In the genomic region with DNA sequence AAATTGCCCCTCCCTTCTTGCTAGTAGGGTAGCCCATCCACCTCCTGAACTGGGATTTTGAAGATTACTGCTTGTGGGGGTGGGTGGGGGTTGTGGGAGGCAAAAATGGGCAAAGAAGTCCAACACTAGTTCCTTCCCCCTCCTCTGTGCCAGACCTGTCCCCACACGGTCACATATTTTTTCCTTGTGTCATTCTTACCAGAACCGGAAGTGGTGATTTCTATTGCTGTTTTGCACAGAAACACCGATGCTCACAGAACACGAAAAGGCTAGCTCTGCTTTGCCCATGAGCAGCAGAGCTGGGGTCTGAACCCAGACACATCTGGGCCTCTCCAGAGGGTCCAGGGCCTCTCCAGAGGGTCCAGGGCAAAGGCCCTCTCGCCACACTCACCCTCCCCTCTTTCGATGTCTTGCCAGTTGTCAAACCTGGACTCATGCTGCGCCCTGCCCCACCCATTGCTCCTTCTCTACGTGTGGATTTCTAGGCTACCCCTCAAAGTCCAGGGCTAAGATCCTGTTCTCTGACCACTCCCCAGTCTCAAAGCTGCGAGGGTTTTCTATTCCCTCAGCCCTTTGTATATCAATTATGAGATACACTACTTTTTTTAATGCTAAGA, we compare ENCODE assay signal across 22 cellular contexts.
A peak's percentile ranks its signal among the peaks of the same experiment; 100 is the strongest.
DNase-seq lines count a peak whose midpoint lies in the region; ATAC-seq, FAIRE-seq and TF ChIP-seq lines count a peak whose summit lies in the region.
"Had no signal": no experiment of that assay in that cellular context is flagged by ENCODE, and none has a peak within 500 bp of the region (broad histone marks: within the 10 kb centered on the region; RNA-seq: fewer than 3 reads in every experiment).

No MANE protein-coding gene starts in this region.

- H3K4me1 Mint-ChIP-seq in activated T-cell treated with anti-CD3 and anti-CD28 coated beads, Interleukin-2, amount 50 U/mL, for 72 hours (ENCODE audit: low read depth): no peaks in the 10 kb centered on the region
- H3K4me1 Mint-ChIP-seq in activated T-cell treated with anti-CD3 and anti-CD28 coated beads, Interleukin-2, amount 50 U/mL, for 4 hours (ENCODE audit: low read depth): peaks cover 7% of the 10 kb centered on the region

- H3K9ac ChIP-seq in keratinocyte (ENCODE audit: control insufficient read depth, extremely low read depth, insufficient read depth, low read length): no peak overlapping the region
- H3K9ac ChIP-seq: KMS-11 had no signal

- H3K36me3 ChIP-seq in keratinocyte (ENCODE audit: control insufficient read depth in 2 of 2, extremely low read depth in 1 of 2, insufficient read depth in 2 of 2, low read length in 2 of 2) (no peaks in the 10 kb centered on the region), ascending aorta (no peaks in the 10 kb centered on the region)
- H3K36me3 ChIP-seq: upper lobe of left lung had no signal

- H3K27me3 ChIP-seq in keratinocyte (ENCODE audit: control insufficient read depth, extremely low read depth, insufficient read depth, low read length) (no peaks in the 10 kb centered on the region), ascending aorta (no peaks in the 10 kb centered on the region)
- H3K27me3 ChIP-seq: upper lobe of left lung had no signal

- H3K9me3 Mint-ChIP-seq in activated T-cell treated with anti-CD3 and anti-CD28 coated beads, Interleukin-2, amount 50 U/mL, for 72 hours: no peaks in the 10 kb centered on the region
- H3K9me3 Mint-ChIP-seq in activated T-cell treated with anti-CD3 and anti-CD28 coated beads, Interleukin-2, amount 50 U/mL, for 4 hours: no peaks in the 10 kb centered on the region
- H3K9me3 Mint-ChIP-seq: activated naive CD8-positive, alpha-beta T cell treated with anti-CD3 and anti-CD28 coated beads for 36 hours; dendritic cell treated with granulocyte-macrophage colony-stimulating factor and Interleukin-4, amounts not matched to agents 40 ng/mL and 50 ng/mL, for 4 days; stimulated activated naive CD8-positive, alpha-beta T cell treated with anti-CD3 and anti-CD28 coated beads, Interleukin-15, amount 100 ng/mL, for 72 hours had no signal

- TF ChIP-seq CTCF in keratinocyte (optimal IDR thresholded peaks at IDR 0.05 in 1 of 3, IDR thresholded peaks at IDR 0.05 in 1 of 3, conservative IDR thresholded peaks at IDR 0.05 in 1 of 3; ENCODE audit: extremely low read depth in 1 of 3, insufficient read depth in 2 of 3, low read length in 3 of 3) (no peak), ascending aorta (IDR thresholded peaks at IDR 0.05) (no peak)

- H3K27ac ChIP-seq in keratinocyte (ENCODE audit: control insufficient read depth, insufficient read depth, low read length) (peak overlapping the region; percentile 36), ascending aorta (no peak overlapping the region)
- H3K27ac ChIP-seq: KMS-11, upper lobe of left lung had no signal

- peak; percentile 75 for FAIRE-seq in keratinocyte (lab: Jason Lieb, UNC)
- FAIRE-seq: endothelial cell of umbilical vein had no signal

- no peaks in the 10 kb centered on the region for H3K79me2 ChIP-seq in keratinocyte (ENCODE audit: control insufficient read depth, insufficient read depth, low read length)

- H3K4me1 ChIP-seq in keratinocyte (ENCODE audit: control insufficient read depth, extremely low read depth, insufficient read depth, low read length): peaks cover 19% of the 10 kb centered on the region
- no peaks in the 10 kb centered on the region for H3K4me1 ChIP-seq in ascending aorta
- H3K4me1 ChIP-seq: upper lobe of left lung had no signal

- no peak for DNase-seq in activated T-cell treated with anti-CD3 and anti-CD28 coated beads, Interleukin-2, amount 50 U/mL, for 72 hours
- no peak for DNase-seq in activated T-cell treated with anti-CD3 and anti-CD28 coated beads, Interleukin-2, amount 50 U/mL, for 4 hours
- DNase-seq in SW480 (ENCODE audit: low spot score) (peak; percentile 70), keratinocyte (ENCODE audit: low read depth, low spot score) (no peak), ascending aorta (ENCODE audit: low spot score in 2 of 2) (no peak), RPMI8226 (no peak), GM19238 (ENCODE audit: insufficient read length, low spot score) (no peak), NCI-H2227 (lab: John Stamatoyannopoulos, UW; ENCODE audit: unreplicated experiment) (no peak)
- DNase-seq: activated naive CD8-positive, alpha-beta T cell treated with anti-CD3 and anti-CD28 coated beads for 36 hours; C1 segment of cervical spinal cord; DMS153; mesenchymal stem cell; naive thymus-derived CD8-positive, alpha-beta T cell; NCI-H1105; NCI-H2107; NCI-H524 treated with DMSO at 0.1 percent for 48 hours; stimulated activated naive CD8-positive, alpha-beta T cell treated with anti-CD3 and anti-CD28 coated beads, Interleukin-15, amount 100 ng/mL, for 72 hours; upper lobe of left lung had no signal

- H3K4me3 ChIP-seq in keratinocyte (ENCODE audit: control insufficient read depth in 2 of 3, extremely low read depth in 1 of 3, insufficient read depth in 2 of 3, low read depth in 1 of 3, low read length in 3 of 3) (peak overlapping the region in 1 of 3 experiments; percentile 37), ascending aorta (no peak overlapping the region)
- H3K4me3 ChIP-seq: upper lobe of left lung had no signal

- no peaks in the 10 kb centered on the region for H3K9me1 ChIP-seq in keratinocyte (ENCODE audit: control insufficient read depth, extremely low read depth, insufficient read depth, low read length)

- H3K36me3 Mint-ChIP-seq in activated T-cell treated with anti-CD3 and anti-CD28 coated beads, Interleukin-2, amount 50 U/mL, for 72 hours (ENCODE audit: insufficient read depth in 2 of 2): no peaks in the 10 kb centered on the region
- no peaks in the 10 kb centered on the region for H3K36me3 Mint-ChIP-seq in activated T-cell treated with anti-CD3 and anti-CD28 coated beads, Interleukin-2, amount 50 U/mL, for 4 hours (ENCODE audit: insufficient read depth)
- H3K36me3 Mint-ChIP-seq: activated naive CD8-positive, alpha-beta T cell treated with anti-CD3 and anti-CD28 coated beads for 36 hours; naive thymus-derived CD8-positive, alpha-beta T cell had no signal

- peak overlapping the region; percentile 21 for H3K27ac Mint-ChIP-seq in activated T-cell treated with anti-CD3 and anti-CD28 coated beads, Interleukin-2, amount 50 U/mL, for 72 hours
- H3K27ac Mint-ChIP-seq: activated naive CD8-positive, alpha-beta T cell treated with anti-CD3 and anti-CD28 coated beads for 36 hours; dendritic cell treated with granulocyte-macrophage colony-stimulating factor and Interleukin-4, amounts not matched to agents 40 ng/mL and 50 ng/mL, for 4 days had no signal

- ATAC-seq in activated T-cell treated with anti-CD3 and anti-CD28 coated beads, Interleukin-2, amount 50 U/mL, for 72 hours (replicated peaks in 1 of 2): peak in 1 of 2 donors; percentile 17
- no peak for ATAC-seq in activated T-cell treated with anti-CD3 and anti-CD28 coated beads, Interleukin-2, amount 50 U/mL, for 4 hours
- ATAC-seq: naive thymus-derived CD8-positive, alpha-beta T cell; stimulated activated naive CD8-positive, alpha-beta T cell treated with anti-CD3 and anti-CD28 coated beads, Interleukin-15, amount 100 ng/mL, for 72 hours had no signal

- peak overlapping the region; percentile 92 for H2AFZ ChIP-seq in keratinocyte (ENCODE audit: control insufficient read depth, low read length)

- H4K20me1 ChIP-seq in keratinocyte (ENCODE audit: control insufficient read depth, extremely low read depth, insufficient read depth, low read length): no peaks in the 10 kb centered on the region

- dilution Hi-C loops in keratinocyte (cut with MboI; ENCODE audit: extremely low pct_ligation_motif_present, low sequenced_read_pairs): no loop called here

- peak overlapping the region in 1 of 2 donors; percentile 31 for H3K4me3 Mint-ChIP-seq in activated T-cell treated with anti-CD3 and anti-CD28 coated beads, Interleukin-2, amount 50 U/mL, for 72 hours
- H3K4me3 Mint-ChIP-seq in activated T-cell treated with anti-CD3 and anti-CD28 coated beads, Interleukin-2, amount 50 U/mL, for 4 hours: no peak overlapping the region
- H3K4me3 Mint-ChIP-seq: activated naive CD8-positive, alpha-beta T cell treated with anti-CD3 and anti-CD28 coated beads for 36 hours; dendritic cell treated with granulocyte-macrophage colony-stimulating factor and Interleukin-4, amounts not matched to agents 40 ng/mL and 50 ng/mL, for 4 days; stimulated activated naive CD8-positive, alpha-beta T cell treated with anti-CD3 and anti-CD28 coated beads, Interleukin-15, amount 100 ng/mL, for 72 hours had no signal

- H3K27me3 Mint-ChIP-seq in activated T-cell treated with anti-CD3 and anti-CD28 coated beads, Interleukin-2, amount 50 U/mL, for 72 hours (ENCODE audit: low read depth): no peaks in the 10 kb centered on the region
- no peaks in the 10 kb centered on the region for H3K27me3 Mint-ChIP-seq in activated T-cell treated with anti-CD3 and anti-CD28 coated beads, Interleukin-2, amount 50 U/mL, for 4 hours (ENCODE audit: low read depth)
- H3K27me3 Mint-ChIP-seq: activated naive CD8-positive, alpha-beta T cell treated with anti-CD3 and anti-CD28 coated beads for 36 hours; progenitor cell of endocrine pancreas had no signal

- intact Hi-C loops in ascending aorta (cut with DNase I): no loop called here

- peak overlapping the region; percentile 75 for H3K4me2 ChIP-seq in keratinocyte (ENCODE audit: control insufficient read depth, extremely low read depth, insufficient read depth, low read depth, low read length)
- H3K4me2 ChIP-seq: KMS-11 had no signal

- H3K9me3 ChIP-seq in keratinocyte (ENCODE audit: control insufficient read depth, low read depth, low read length) (no peaks in the 10 kb centered on the region), ascending aorta (no peaks in the 10 kb centered on the region)
- H3K9me3 ChIP-seq: upper lobe of left lung had no signal
